Comparison of ENCODE assay signal across 19 cellular contexts in genomic region chr2:172333206-172333605, GRCh38.
DNase-seq lines count a peak whose midpoint lies in the region; TF ChIP-seq lines count a peak whose summit lies in the region.
"Had no signal": no experiment of that assay in that cellular context is flagged by ENCODE, and none has a peak within 500 bp of the region (broad histone marks: within the 10 kb centered on the region; RNA-seq: fewer than 3 reads in every experiment).

No MANE protein-coding gene starts in this region.

- in situ Hi-C loops in SK-MEL-5 (cut with HindIII; ENCODE audit: low pct_unique_long_range_greater_than_20kb, low sequenced_read_pairs) = no loop called here

- peaks cover 0 to 40% (median 0%) of the 10 kb centered on the region in 4 donors for H3K4me1 ChIP-seq in tibial nerve
- H3K4me1 ChIP-seq: BE2C had no signal

- H3K27me3 ChIP-seq in tibial nerve = no peaks in the 10 kb centered on the region
- H3K27me3 ChIP-seq: BE2C had no signal

- H3K27ac ChIP-seq in tibial nerve = peak overlapping the region in 2 of 4 donors; percentile 13 to 16
- H3K27ac ChIP-seq: RWPE1 had no signal

- TF ChIP-seq POLR2A in tibial nerve (IDR thresholded peaks at IDR 0.05) = no peak

- no peak for TF ChIP-seq EP300 in tibial nerve (IDR thresholded peaks at IDR 0.05)

- H3K4me3 ChIP-seq in tibial nerve = no peak overlapping the region
- H3K4me3 ChIP-seq: GM12878, GM23338 had no signal

- peak; percentile 25 for DNase-seq in Ammon's horn (ENCODE audit: low spot score)
- peak; percentile 96 for DNase-seq in SK-MEL-5 (ENCODE audit: low read depth, low spot score)
- peak; percentile 96 for DNase-seq in foreskin melanocyte
- peak; percentile 46 for DNase-seq in pons (ENCODE audit: low spot score)
- DNase-seq in tibial nerve (ENCODE audit: low spot score in 2 of 2) = no peak
- no peak for DNase-seq in hepatic stellate cell (ENCODE audit: low spot score)
- DNase-seq in DMS153 treated with DMSO at 0.1 percent for 48 hours (lab: John Stamatoyannopoulos, UW; ENCODE audit: unreplicated experiment) = no peak
- DNase-seq: BE2C; CD4-positive, CD25-positive, alpha-beta regulatory T cell; DMS153; HCEC 1CT; NCI-H1105 treated with DMSO at 0.1 percent for 48 hours; NCI-H1694; NCI-H2107; NCI-H226; SIG-M5 had no signal

- H3K36me3 ChIP-seq in tibial nerve = no peaks in the 10 kb centered on the region
- H3K36me3 ChIP-seq: BE2C had no signal

- no peak for TF ChIP-seq CTCF in tibial nerve (IDR thresholded peaks at IDR 0.05)

- WGBS in tibial nerve, 2 donors = 38 to 56% methylated on average over 4 of the region's 4 CpGs

- H3K9me3 ChIP-seq in tibial nerve = no peaks in the 10 kb centered on the region
- H3K9me3 ChIP-seq: BE2C had no signal

Comparison
In these comparisons a context has a peak if more than half of its experiments do, and no peak if none do; other contexts are left out.
1. DNase-seq: peak in Ammon's horn (single experiment), SK-MEL-5 (single experiment), foreskin melanocyte (single experiment) and pons (single experiment); none in tibial nerve (0 of 2), hepatic stellate cell (single experiment) and DMS153 treated with DMSO at 0.1 percent for 48 hours (single experiment).